In genomic region chr1:215517441-215517891, GRCh38 we compare ENCODE assay signal across 9 cellular contexts. TPM values are rescaled to one million over a fixed set of nuclear protein-coding genes. Genes with fewer than 3 reads are reported as not detected.
A peak's percentile ranks its signal among the peaks of the same experiment; 100 is the strongest.
DNase-seq lines count a peak whose midpoint lies in the region; ATAC-seq and TF ChIP-seq lines count a peak whose summit lies in the region.
"Had no signal": no experiment of that assay in that cellular context is flagged by ENCODE, and none has a peak within 500 bp of the region (broad histone marks: within the 10 kb centered on the region; RNA-seq: fewer than 3 reads in every experiment).

No MANE protein-coding gene starts in this region.

- no peak for TF ChIP-seq POLR2A in Peyer's patch (IDR thresholded peaks at IDR 0.05)

- H3K27me3 ChIP-seq in AG04450 (ENCODE audit: control insufficient read depth, insufficient read depth, low read length) (no peaks in the 10 kb centered on the region), HAP-1 (ENCODE audit: low read depth) (no peaks in the 10 kb centered on the region), RWPE2 (ENCODE audit: insufficient read depth, poor library complexity, severe bottlenecking) (no peaks in the 10 kb centered on the region), Peyer's patch (no peaks in the 10 kb centered on the region)

- H3K27ac ChIP-seq in AG04450 (ENCODE audit: low read depth, low read length), result peak overlapping the region; percentile 83
- peak overlapping the region; percentile 31 for H3K27ac ChIP-seq in RWPE2 (ENCODE audit: poor library complexity, severe bottlenecking)
- no peak overlapping the region for H3K27ac ChIP-seq in Peyer's patch

- H3K9me3 ChIP-seq in AG04450 (ENCODE audit: control insufficient read depth, insufficient read depth, low read length) (no peaks in the 10 kb centered on the region), HAP-1 (no peaks in the 10 kb centered on the region), RWPE2 (ENCODE audit: severe bottlenecking) (no peaks in the 10 kb centered on the region), Peyer's patch (no peaks in the 10 kb centered on the region)

- DNase-seq in AG04450 (ENCODE audit: low read depth, low spot score), result peak; percentile 65
- DNase-seq in HAP-1 (ENCODE audit: low spot score in 2 of 2), result peak; percentile 28 to 29
- no peak for DNase-seq in RWPE2 (ENCODE audit: low spot score)
- peak; percentile 27 for DNase-seq in foreskin melanocyte
- DNase-seq in activated T-cell treated with anti-CD3 and anti-CD28 coated beads, Interleukin-2, amount 50 U/mL, for 4 hours, result no peak
- DNase-seq in Peyer's patch, result no peak
- DNase-seq in NK-92 treated with Interleukin-12 subunit alpha and Interleukin-12 subunit beta, amount 100 ng/mL, for 24 hours (lab: John Stamatoyannopoulos, UW), result no peak
- DNase-seq: activated T-cell treated with anti-CD3 and anti-CD28 coated beads, Interleukin-2, amount 50 U/mL, for 48 hours had no signal

- no peaks in the 10 kb centered on the region for H3K36me3 ChIP-seq in HAP-1 (replicated peaks)
- no peaks in the 10 kb centered on the region for H3K36me3 ChIP-seq in RWPE2 (ENCODE audit: low read depth)
- H3K36me3 ChIP-seq in Peyer's patch, result no peaks in the 10 kb centered on the region

- H3K4me3 Mint-ChIP-seq in activated T-cell treated with anti-CD3 and anti-CD28 coated beads, Interleukin-2, amount 50 U/mL, for 4 hours, result no peak overlapping the region

- POLR2A ChIA-PET in AG04450 (lab: Yijun Ruan, JAX), result no interaction called here

- in situ Hi-C loops in HAP-1 (cut with MboI; ENCODE audit: low sequenced_read_pairs), result no loop called here

- peaks cover 4% of the 10 kb centered on the region for H3K9me3 Mint-ChIP-seq in activated T-cell treated with anti-CD3 and anti-CD28 coated beads, Interleukin-2, amount 50 U/mL, for 4 hours

- H3K4me1 ChIP-seq in HAP-1, result no peaks in the 10 kb centered on the region
- H3K4me1 ChIP-seq in RWPE2 (ENCODE audit: insufficient read depth, poor library complexity, severe bottlenecking), result no peaks in the 10 kb centered on the region
- no peaks in the 10 kb centered on the region for H3K4me1 ChIP-seq in Peyer's patch

- no peaks in the 10 kb centered on the region for H3K36me3 Mint-ChIP-seq in activated T-cell treated with anti-CD3 and anti-CD28 coated beads, Interleukin-2, amount 50 U/mL, for 4 hours (ENCODE audit: insufficient read depth)

- CTCF ChIA-PET in AG04450 (lab: Charles Lee), result interaction anchor here (0.7 to 1.3 kb wide), 2 partner anchors 14 to 1185 kb away, joined by 3 to 4 read pairs; no protein-coding TSS in a partner anchor

- peaks cover 2% of the 10 kb centered on the region for H3K27me3 Mint-ChIP-seq in activated T-cell treated with anti-CD3 and anti-CD28 coated beads, Interleukin-2, amount 50 U/mL, for 4 hours (ENCODE audit: low read depth)

- no peak overlapping the region for H3K4me3 ChIP-seq in AG04450 (ENCODE audit: low read depth, low read length)
- H3K4me3 ChIP-seq in HAP-1, result no peak overlapping the region
- H3K4me3 ChIP-seq in RWPE2 (ENCODE audit: severe bottlenecking), result no peak overlapping the region
- no peak overlapping the region for H3K4me3 ChIP-seq in Peyer's patch

- TF ChIP-seq CTCF in AG04450 (IDR thresholded peaks at IDR 0.05; ENCODE audit: low read depth, low read length), result peak; percentile 55
- peak; percentile 45 for TF ChIP-seq CTCF in RWPE2 (IDR thresholded peaks at IDR 0.05; ENCODE audit: poor library complexity, severe bottlenecking)
- no peak for TF ChIP-seq CTCF in Peyer's patch (IDR thresholded peaks at IDR 0.05)

- ATAC-seq in RWPE2 (ENCODE audit: low read depth), result peak; percentile 90
- ATAC-seq in activated T-cell treated with anti-CD3 and anti-CD28 coated beads, Interleukin-2, amount 50 U/mL, for 4 hours, result no peak
- no peak for ATAC-seq in HG02870 (IDR thresholded peaks at IDR 0.05; ENCODE audit: unreplicated experiment)

- H3K4me1 Mint-ChIP-seq in activated T-cell treated with anti-CD3 and anti-CD28 coated beads, Interleukin-2, amount 50 U/mL, for 4 hours (ENCODE audit: low read depth), result no peaks in the 10 kb centered on the region

RNA-seq across cellular contexts. Expression of gene KCTD3, which starts 49.6 kb away (rescaled TPM):
- 72.3 and 85.0 TPM in 2 replicates for polyA plus RNA-seq in AG04450 (2011; rRNA removed)
- 58.9 and 117 TPM in 2 replicates for polyA minus RNA-seq in AG04450 (2011; rRNA and poly(A)+ RNA removed)
- total RNA-seq in activated T-cell treated with anti-CD3 and anti-CD28 coated beads, Interleukin-2, amount 50 U/mL, for 4 hours, result 1 to 10 TPM; 1.8 to 2.8 (median 2.0) TPM
- total RNA-seq in Peyer's patch, result 100 to 1,000 TPM in 2 of 4 donors, 10 to 100 TPM in 2; 68.5 to 125 (median 100) TPM

Comparison
In these comparisons a context has a peak if more than half of its experiments do, and no peak if none do; other contexts are left out.
1. DNase-seq: peak in AG04450 (single experiment), HAP-1 (2 of 2) and foreskin melanocyte (single experiment); none in RWPE2 (single experiment), activated T-cell treated with anti-CD3 and anti-CD28 coated beads, Interleukin-2, amount 50 U/mL, for 4 hours (single experiment), Peyer's patch (0 of 3) and NK-92 treated with Interleukin-12 subunit alpha and Interleukin-12 subunit beta, amount 100 ng/mL, for 24 hours (single experiment).
2. H3K27ac ChIP-seq: peak in AG04450 (single experiment) and RWPE2 (single experiment); none in Peyer's patch (0 of 4).
3. CTCF ChIP-seq: peak in AG04450 (single experiment) and RWPE2 (single experiment); none in Peyer's patch (0 of 6).
4. RNA of gene KCTD3, which starts 49.6 kb away (total RNA-seq): 68.5 to 125 TPM in Peyer's patch; 1.8 to 2.8 TPM in activated T-cell treated with anti-CD3 and anti-CD28 coated beads, Interleukin-2, amount 50 U/mL, for 4 hours; every median in the first group is over 10 times any median in the second.